9 cellular contexts compared by ENCODE assay signal in genomic region chr1:37793773-37794371, GRCh38. TPM values are rescaled to one million over a fixed set of nuclear protein-coding genes. Genes with fewer than 3 reads are reported as not detected.
DNase-seq lines count a peak whose midpoint lies in the region; ATAC-seq and TF ChIP-seq lines count a peak whose summit lies in the region.
"Had no signal": no experiment of that assay in that cellular context is flagged by ENCODE, and none has a peak within 500 bp of the region (broad histone marks: within the 10 kb centered on the region; RNA-seq: fewer than 3 reads in every experiment).

A gene with protein sequence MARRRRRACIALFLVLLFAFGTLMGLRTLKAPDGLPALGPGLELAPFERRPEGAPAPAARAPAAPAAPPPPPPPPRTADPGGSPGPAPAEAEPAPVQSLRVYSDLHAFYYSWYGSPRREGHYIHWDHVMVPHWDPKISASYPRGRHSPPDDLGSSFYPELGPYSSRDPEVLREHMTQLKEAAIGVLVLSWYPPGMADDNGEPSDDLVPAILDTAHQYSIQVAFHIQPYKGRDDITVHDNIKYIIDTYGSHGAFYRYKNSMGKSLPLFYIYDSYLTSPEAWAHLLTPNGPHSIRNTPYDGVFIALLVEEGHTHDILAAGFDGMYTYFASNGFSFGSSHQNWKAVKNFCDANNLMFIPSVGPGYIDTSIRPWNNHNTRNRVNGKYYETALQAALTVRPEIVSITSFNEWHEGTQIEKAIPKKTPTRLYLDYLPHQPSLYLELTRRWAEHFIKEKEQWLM (plus strand): TSS chr1:37793847. CDS start chr1:37794183, 336 bp downstream.

- peak; percentile 60 for ATAC-seq in HG02642 (IDR thresholded peaks at IDR 0.05; ENCODE audit: poor library complexity, unreplicated experiment)
- peak; percentile 75 for ATAC-seq in activated CD8-positive, alpha-beta T cell treated with anti-CD3 and anti-CD28 coated beads for 36 hours

- H3K27me3 ChIP-seq in thyroid gland, result no peaks in the 10 kb centered on the region

- H3K36me3 ChIP-seq in thyroid gland, result no peaks in the 10 kb centered on the region
- H3K36me3 ChIP-seq: neutrophil had no signal

- no peak within 1 kb of the TSS for H3K27ac Mint-ChIP-seq in activated CD8-positive, alpha-beta T cell treated with anti-CD3 and anti-CD28 coated beads for 36 hours

- intact Hi-C loops in activated CD8-positive, alpha-beta T cell treated with anti-CD3 and anti-CD28 coated beads for 36 hours (cut with micrococcal nuclease), result no loop called here
- intact Hi-C loops in thyroid gland (cut with DNase I), result no loop called here

- WGBS in thyroid gland, 2 donors, result 0% methylated on average over 11 to 16 of the region's 82 CpGs

- H3K27me3 Mint-ChIP-seq in activated CD8-positive, alpha-beta T cell treated with anti-CD3 and anti-CD28 coated beads for 36 hours, result peaks cover 23% of the 10 kb centered on the region

- no peak for TF ChIP-seq CTCF in activated CD8-positive, alpha-beta T cell treated with anti-CD3 and anti-CD28 coated beads for 36 hours (IDR thresholded peaks at IDR 0.05)
- no peak for TF ChIP-seq CTCF in thyroid gland (IDR thresholded peaks at IDR 0.05)

- H3K4me3 Mint-ChIP-seq in activated CD8-positive, alpha-beta T cell treated with anti-CD3 and anti-CD28 coated beads for 36 hours, result peak within 1 kb of the TSS; percentile 65

- DNase-seq in NCI-H2081 (lab: John Stamatoyannopoulos, UW) (peak; percentile 74 to 83), NCI-H2081 treated with DMSO at 0.1 percent for 48 hours (lab: John Stamatoyannopoulos, UW) (no peak), NCI-H2171 treated with DMSO at 0.1 percent for 48 hours (lab: John Stamatoyannopoulos, UW) (peak; percentile 51), erythroblast (lab: John Stamatoyannopoulos, UW) (peak; percentile 77 to 80), middle frontal gyrus (ENCODE audit: extremely low spot score, low spot score) (peak; percentile 12), thyroid gland (peak; percentile 40 to 42)
- peak; percentile 48 for DNase-seq in activated CD8-positive, alpha-beta T cell treated with anti-CD3 and anti-CD28 coated beads for 36 hours

- TF ChIP-seq POLR2A in erythroblast (IDR thresholded peaks at IDR 0.05; ENCODE audit: low read length) (no peak), thyroid gland (IDR thresholded peaks at IDR 0.05) (no peak)

- peaks cover 22% of the 10 kb centered on the region for H3K4me1 Mint-ChIP-seq in activated CD8-positive, alpha-beta T cell treated with anti-CD3 and anti-CD28 coated beads for 36 hours (ENCODE audit: low read depth)

- H3K9me3 ChIP-seq in thyroid gland, result no peaks in the 10 kb centered on the region
- H3K9me3 ChIP-seq: neutrophil had no signal

- H3K4me1 ChIP-seq in thyroid gland, result peaks cover 11 to 18% of the 10 kb centered on the region in 2 donors

- CTCF ChIA-PET in activated CD8-positive, alpha-beta T cell treated with anti-CD3 and anti-CD28 coated beads for 36 hours (lab: Charles Lee), result interaction anchor here (0.9 kb wide), 1 partner anchor 29 kb away, joined by 5 read pairs; the partner anchor contains the start of gene EPHA10

- H3K27ac ChIP-seq in thyroid gland, result no peak within 1 kb of the TSS
- H3K27ac ChIP-seq: neutrophil had no signal

- H3K4me3 ChIP-seq in thyroid gland (replicated peaks in 1 of 3), result peak within 1 kb of the TSS in 2 of 3 donors; percentile 46 to 53

- POLR2A ChIA-PET in activated CD8-positive, alpha-beta T cell treated with anti-CD3 and anti-CD28 coated beads for 36 hours (lab: Charles Lee), result interaction anchor here (0.5 to 1.6 kb wide), 3 partner anchors 10 to 19 kb away, joined by 3 to 5 read pairs (median 4); partner anchors contain the start of gene C1orf122

- H3K9me3 Mint-ChIP-seq in activated CD8-positive, alpha-beta T cell treated with anti-CD3 and anti-CD28 coated beads for 36 hours, result no peaks in the 10 kb centered on the region

- peaks cover 6% of the 10 kb centered on the region for H3K36me3 Mint-ChIP-seq in activated CD8-positive, alpha-beta T cell treated with anti-CD3 and anti-CD28 coated beads for 36 hours (ENCODE audit: low read depth)

RNA-seq across cellular contexts. Expression of the gene that starts here (rescaled TPM):
- total RNA-seq in activated CD8-positive, alpha-beta T cell treated with anti-CD3 and anti-CD28 coated beads for 36 hours, result 1 to 10 TPM; 1.2 to 1.4 TPM
- 1 to 10 TPM; 2.6 to 4.3 (median 3.5) TPM for total RNA-seq in thyroid gland
